ENCODE assay signal across 9 cellular contexts in the genomic region with DNA sequence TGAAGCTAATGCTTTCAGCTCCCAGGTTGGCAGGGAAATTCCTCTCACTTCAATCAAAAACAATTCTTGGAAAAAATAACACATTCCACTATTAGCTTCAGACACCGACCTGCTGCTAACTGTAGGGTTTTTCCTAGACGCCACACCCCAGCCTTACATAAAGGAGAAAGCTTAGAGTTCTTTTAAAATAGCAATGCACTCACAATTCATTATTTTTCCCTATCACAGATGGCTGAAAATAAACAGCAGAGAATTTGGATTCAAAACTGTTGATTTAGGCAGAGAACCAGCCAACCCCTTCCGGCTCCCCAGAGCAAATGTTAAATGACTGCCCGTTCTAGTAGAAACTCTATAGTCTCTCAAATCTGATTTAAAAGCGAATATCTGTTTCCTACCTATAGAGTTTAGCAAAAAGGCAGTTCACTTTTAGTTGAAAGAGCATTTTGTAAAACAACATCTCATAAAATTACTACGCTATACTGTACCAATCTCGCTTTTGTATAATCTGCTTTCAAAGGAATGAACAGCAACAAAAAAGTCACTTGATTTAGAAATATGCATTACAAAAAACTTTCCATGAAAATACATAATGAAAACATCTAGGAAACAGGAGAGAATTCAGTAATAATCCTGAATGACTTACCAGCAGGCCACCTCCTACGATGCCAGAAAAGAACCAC. TPM values are rescaled to one million over a fixed set of nuclear protein-coding genes. Genes with fewer than 3 reads are reported as not detected.
DNase-seq lines count a peak whose midpoint lies in the region; FAIRE-seq and TF ChIP-seq lines count a peak whose summit lies in the region.
"Had no signal": no experiment of that assay in that cellular context is flagged by ENCODE, and none has a peak within 500 bp of the region (broad histone marks: within the 10 kb centered on the region; RNA-seq: fewer than 3 reads in every experiment).

No MANE protein-coding gene starts in this region.

- no peak for TF ChIP-seq CTCF in bronchial epithelial cell (IDR thresholded peaks at IDR 0.05; ENCODE audit: insufficient read depth, low read length, severe bottlenecking)

- H3K4me3 ChIP-seq in MG63 (peak overlapping the region; percentile 74), bronchial epithelial cell (ENCODE audit: low read depth, low read length) (peak overlapping the region; percentile 62), subcutaneous abdominal adipose tissue (ENCODE audit: low read depth in 1 of 5, low read length in 5 of 5) (peak overlapping the region; percentile 28 to 82 (median 62))

- TF ChIP-seq POLR2A in H54 (IDR thresholded peaks at IDR 0.05; ENCODE audit: low read depth, low read length) = no peak

- no peak for DNase-seq in MG63
- DNase-seq in bronchial epithelial cell (ENCODE audit: low read depth) = no peak
- DNase-seq in H54 (ENCODE audit: insufficient read length, low spot score) = no peak
- no peak for DNase-seq in occipital lobe (lab: John Stamatoyannopoulos, UW)
- DNase-seq in T-helper 1 cell = no peak
- DNase-seq in NCI-H510A treated with DMSO at 0.1 percent for 48 hours (lab: John Stamatoyannopoulos, UW) = no peak
- DNase-seq: stimulated activated CD4-positive, alpha-beta T cell treated with anti-CD3 and anti-CD28 coated beads, Interleukin-12 subunit alpha, Interleukin-12 subunit beta, amount 100 ng/mL, for 4 hours had no signal

- H3K36me3 ChIP-seq in MG63 = peaks cover 42% of the 10 kb centered on the region
- peaks cover 3% of the 10 kb centered on the region for H3K36me3 ChIP-seq in bronchial epithelial cell (ENCODE audit: control insufficient read depth, insufficient read depth, low read length)
- peaks cover 0 to 18% (median 0%) of the 10 kb centered on the region in 5 donors for H3K36me3 ChIP-seq in subcutaneous abdominal adipose tissue (ENCODE audit: control insufficient read depth in 5 of 5, insufficient read depth in 5 of 5, low read length in 5 of 5)

- FAIRE-seq in bronchial epithelial cell (lab: Jason Lieb, UNC) = no peak
- no peak for FAIRE-seq in H54 (lab: Jason Lieb, UNC)

- H3K27me3 ChIP-seq in MG63 = no peaks in the 10 kb centered on the region
- no peaks in the 10 kb centered on the region for H3K27me3 ChIP-seq in bronchial epithelial cell (ENCODE audit: control insufficient read depth, insufficient read depth, low read length)
- H3K27me3 ChIP-seq in layer of hippocampus (ENCODE audit: control insufficient read depth, insufficient read depth, low read length) = no peaks in the 10 kb centered on the region
- no peaks in the 10 kb centered on the region for H3K27me3 ChIP-seq in subcutaneous abdominal adipose tissue (ENCODE audit: control insufficient read depth in 5 of 5, insufficient read depth in 4 of 5, low read length in 5 of 5)

- H3K4me1 ChIP-seq in subcutaneous abdominal adipose tissue (ENCODE audit: control insufficient read depth in 5 of 5, insufficient read depth in 5 of 5, low read length in 5 of 5) = peaks cover 6 to 48% (median 33%) of the 10 kb centered on the region in 5 donors

- H3K27ac ChIP-seq in layer of hippocampus (ENCODE audit: low read depth, low read length) (peak overlapping the region; percentile 25), subcutaneous abdominal adipose tissue (ENCODE audit: low read depth, low read length) (peak overlapping the region; percentile 78)

- H3K9ac ChIP-seq in subcutaneous abdominal adipose tissue (ENCODE audit: low read length in 5 of 5) = peak overlapping the region; percentile 51 to 82 (median 67)

- no peaks in the 10 kb centered on the region for H3K9me3 ChIP-seq in MG63
- no peaks in the 10 kb centered on the region for H3K9me3 ChIP-seq in subcutaneous abdominal adipose tissue (ENCODE audit: control insufficient read depth in 5 of 5, low read length in 5 of 5)

RNA-seq across cellular contexts. Expression of gene TM4SF1, which starts 0.6 kb away (rescaled TPM):
- 408 and 422 TPM in 2 replicates for total RNA-seq in MG63 (2014; rRNA removed; shearing (Covaris generic); ENCODE audit: low replicate concordance)
- total RNA-seq in bronchial epithelial cell (23.2 and 63.9 TPM in 2 replicates), occipital lobe (18.2 TPM)

RNA-seq across cellular contexts. Expression of gene TM4SF18, which starts 43.4 kb away (rescaled TPM):
- total RNA-seq in MG63 (2014; rRNA removed; shearing (Covaris generic); ENCODE audit: low replicate concordance) = 4.5 and 6.4 TPM in 2 replicates
- not detected in 2 replicates for total RNA-seq in bronchial epithelial cell
- 5.6 TPM for total RNA-seq in occipital lobe
